In the genomic region with DNA sequence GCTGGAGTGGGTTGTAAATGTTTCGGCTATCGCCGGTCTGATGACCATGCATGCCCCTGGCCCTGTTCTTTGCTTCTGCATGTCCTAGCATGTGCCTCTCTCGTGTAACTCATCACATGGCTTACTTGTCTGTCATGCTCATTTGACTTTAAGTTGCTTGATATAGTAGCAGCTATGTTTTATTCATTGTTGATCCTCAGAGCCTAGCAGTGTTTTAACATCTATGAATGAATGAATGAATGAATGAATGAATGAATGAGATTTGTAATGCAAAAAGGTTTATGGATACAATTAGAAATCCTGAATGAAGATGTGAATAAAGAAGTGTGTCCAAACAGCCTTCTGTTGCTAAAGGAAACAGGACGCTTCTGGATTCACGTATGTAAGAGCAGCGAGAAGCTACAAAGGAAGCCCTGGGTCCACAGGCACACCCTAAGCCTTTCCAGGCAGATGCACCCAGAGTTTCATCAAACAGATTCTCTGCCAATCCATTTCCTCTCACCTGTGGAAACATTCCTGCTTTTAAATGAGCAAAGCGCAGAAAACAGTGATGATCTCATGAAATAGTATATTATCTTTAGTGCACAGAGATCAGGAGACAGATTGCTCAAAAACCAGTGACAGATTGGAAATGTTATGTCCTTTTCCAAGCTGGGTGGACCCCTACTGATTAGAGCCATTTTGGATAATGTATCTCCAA, we compare ENCODE assay signal across 7 cellular contexts. TPM values are rescaled to one million over a fixed set of nuclear protein-coding genes. Genes with fewer than 3 reads are reported as not detected.
A peak's percentile ranks its signal among the peaks of the same experiment; 100 is the strongest.
DNase-seq lines count a peak whose midpoint lies in the region; ATAC-seq and TF ChIP-seq lines count a peak whose summit lies in the region.

No MANE protein-coding gene starts in this region.

- peaks cover 41% of the 10 kb centered on the region for H3K4me1 ChIP-seq in fibroblast of lung (ENCODE audit: control insufficient read depth, extremely low read depth, insufficient read depth, low read length)
- H3K4me1 ChIP-seq in skeletal muscle tissue (ENCODE audit: control insufficient read depth in 3 of 3, insufficient read depth in 3 of 3, low read length in 3 of 3), result peaks cover 30 to 35% (median 35%) of the 10 kb centered on the region in 3 donors

- H3K27ac ChIP-seq in fibroblast of lung (ENCODE audit: insufficient read depth, low read length), result peak overlapping the region; percentile 100
- H3K27ac ChIP-seq in skeletal muscle tissue (ENCODE audit: low read depth, low read length), result peak overlapping the region; percentile 90

- in situ Hi-C loops in SK-MEL-5 (cut with HindIII; ENCODE audit: low pct_unique_long_range_greater_than_20kb, low sequenced_read_pairs), result no loop called here

- H3K27me3 ChIP-seq in fibroblast of lung (ENCODE audit: control insufficient read depth, insufficient read depth, low read length) (no peaks in the 10 kb centered on the region), skeletal muscle tissue (ENCODE audit: control insufficient read depth in 3 of 3, insufficient read depth in 3 of 3, low read length in 3 of 3) (peaks cover 0 to 4% (median 0%) of the 10 kb centered on the region in 3 donors)

- H3K79me2 ChIP-seq in fibroblast of lung (ENCODE audit: control insufficient read depth, insufficient read depth, low read length), result no peaks in the 10 kb centered on the region

- no peak for ATAC-seq in activated CD4-positive, CD25-positive, alpha-beta regulatory T cell treated with anti-CD3 and anti-CD28 coated beads, Interleukin-2, amount 50 U/mL, for 24 hours

- H3K9me3 ChIP-seq in fibroblast of lung (ENCODE audit: control insufficient read depth, insufficient read depth, low read depth, low read length) (no peaks in the 10 kb centered on the region), skeletal muscle tissue (ENCODE audit: control insufficient read depth in 3 of 3, low read length in 3 of 3) (no peaks in the 10 kb centered on the region)

- H3K9ac ChIP-seq in fibroblast of lung (ENCODE audit: insufficient read depth, low read length) (peak overlapping the region; percentile 96), skeletal muscle tissue (ENCODE audit: low read depth in 1 of 3, low read length in 3 of 3) (peak overlapping the region in 2 of 3 donors; percentile 52 to 80)

- peak overlapping the region; percentile 37 for H3K4me3 ChIP-seq in HFF-Myc (replicated peaks; ENCODE audit: low read depth, low read length)
- peak overlapping the region in 2 of 4 experiments; percentile 44 to 57 for H3K4me3 ChIP-seq in fibroblast of lung (replicated peaks in 1 of 4; ENCODE audit: control extremely low read depth in 1 of 4, insufficient read depth in 1 of 4, low read depth in 3 of 4, low read length in 4 of 4)
- peak overlapping the region; percentile 51 to 68 (median 64) for H3K4me3 ChIP-seq in skeletal muscle tissue (ENCODE audit: low read length in 3 of 3)

- no peak for TF ChIP-seq CTCF in HFF-Myc (IDR thresholded peaks at IDR 0.05; ENCODE audit: low read depth, low read length, missing control alignments)
- no peak for TF ChIP-seq CTCF in fibroblast of lung (conservative IDR thresholded peaks at IDR 0.05 in 1 of 2, IDR thresholded peaks at IDR 0.05 in 1 of 2; ENCODE audit: low read depth in 1 of 2, low read length in 2 of 2)

- H3K36me3 ChIP-seq in fibroblast of lung (ENCODE audit: control insufficient read depth, insufficient read depth, low read length) (no peaks in the 10 kb centered on the region), skeletal muscle tissue (ENCODE audit: control insufficient read depth in 3 of 3, insufficient read depth in 3 of 3, low read length in 3 of 3) (no peaks in the 10 kb centered on the region)

- DNase-seq in HFF-Myc (ENCODE audit: extremely low read depth, low read depth), result no peak
- DNase-seq in SK-MEL-5 (ENCODE audit: low read depth, low spot score), result peak; percentile 25
- DNase-seq in fibroblast of lung (ENCODE audit: low read depth in 2 of 2), result peak in 1 of 2 donors; percentile 11
- no peak for DNase-seq in OCI-M2 (lab: John Stamatoyannopoulos, UW; ENCODE audit: unreplicated experiment)
- DNase-seq in mesenteric fat pad (ENCODE audit: low spot score), result no peak

- no peaks in the 10 kb centered on the region for H4K20me1 ChIP-seq in fibroblast of lung (ENCODE audit: control insufficient read depth, extremely low read depth, insufficient read depth, low read length)

- H2AFZ ChIP-seq in fibroblast of lung (ENCODE audit: low read length), result no peak overlapping the region

- H3K4me2 ChIP-seq in fibroblast of lung (ENCODE audit: extremely low read depth, insufficient read depth, low read length), result peak overlapping the region; percentile 78

RNA-seq across cellular contexts. Expression of gene GSG1, which starts 3.4 kb away (rescaled TPM):
- total RNA-seq in SK-MEL-5 (2014; rRNA removed; shearing (Covaris generic)), result not detected in 2 replicates
- not detected in 2 replicates for polyA plus RNA-seq in SK-MEL-5 (2015; cell fraction: cytosol; rRNA removed)
- not detected in 2 replicates for polyA plus RNA-seq in SK-MEL-5 (2015; cell fraction: nucleus; rRNA removed)
- total RNA-seq in fibroblast of lung (0.26 and 0.66 TPM in 2 replicates), skeletal muscle tissue (6.8 TPM), mesenteric fat pad (not detected)
- 0.93 and 1.3 TPM in 2 replicates for polyA plus RNA-seq in fibroblast of lung
- 0.78 and 1.1 TPM in 2 replicates for polyA plus RNA-seq in fibroblast of lung (2012)
- polyA minus RNA-seq in fibroblast of lung (ENCODE audit: low replicate concordance), result 1.6 and 2.2 TPM in 2 replicates

RNA-seq across cellular contexts. Expression of gene FAM234B, which starts 55.9 kb away (rescaled TPM):
- 14.4 and 15.6 TPM in 2 replicates for total RNA-seq in SK-MEL-5 (2014; rRNA removed; shearing (Covaris generic))
- polyA plus RNA-seq in SK-MEL-5 (2015; cell fraction: cytosol; rRNA removed), result 11.0 and 16.2 TPM in 2 replicates
- 6.6 and 10.5 TPM in 2 replicates for polyA plus RNA-seq in SK-MEL-5 (2015; cell fraction: nucleus; rRNA removed)
- 6.7 and 10.4 TPM in 2 replicates for total RNA-seq in fibroblast of lung
- 7.1 and 7.3 TPM in 2 replicates for polyA plus RNA-seq in fibroblast of lung
- 5.3 and 5.4 TPM in 2 replicates for polyA plus RNA-seq in fibroblast of lung (2012)
- 6.7 and 12.2 TPM in 2 replicates for polyA minus RNA-seq in fibroblast of lung (ENCODE audit: low replicate concordance)
- total RNA-seq in skeletal muscle tissue, result 3.7 TPM
- total RNA-seq in mesenteric fat pad, result 8.0 TPM
